15 cellular contexts compared by ENCODE assay signal in genomic region chr19:45592366-45592765, GRCh38. TPM values are rescaled to one million over a fixed set of nuclear protein-coding genes. Genes with fewer than 3 reads are reported as not detected.
"Had no signal": no experiment of that assay in that cellular context is flagged by ENCODE, and none has a peak within 500 bp of the region (broad histone marks: within the 10 kb centered on the region; RNA-seq: fewer than 3 reads in every experiment).

No MANE protein-coding gene starts in this region.

- H3K36me3 ChIP-seq: gastroesophageal sphincter, pancreas, vagina had no signal

- H3K4me1 Mint-ChIP-seq: activated B cell treated with CpG ODN at 0.5 μM for 24 hours had no signal

- H3K9me3 ChIP-seq: gastroesophageal sphincter, pancreas, vagina had no signal

- ATAC-seq: activated naive CD4-positive, alpha-beta T cell treated with anti-CD3 and anti-CD28 coated beads, Interleukin-2, amount 50 U/mL, for 72 hours; gastroesophageal sphincter; pancreas; stimulated activated naive CD8-positive, alpha-beta T cell treated with anti-CD3 and anti-CD28 coated beads, Interleukin-15, amount 100 ng/mL, for 72 hours; T-helper 17 cell had no signal

- H3K27ac Mint-ChIP-seq: activated B cell treated with CpG ODN at 0.5 μM for 24 hours; activated CD4-positive, alpha-beta T cell treated with anti-CD3 and anti-CD28 coated beads, Interleukin-2, amount 10 ng/mL, durations not matched to agents 7 days and 5 days; activated naive CD4-positive, alpha-beta T cell treated with anti-CD3 and anti-CD28 coated beads, Interleukin-2, amount 50 U/mL, for 72 hours; stimulated activated naive CD8-positive, alpha-beta T cell treated with anti-CD3 and anti-CD28 coated beads, Interleukin-15, amount 100 ng/mL, for 72 hours; T-helper 17 cell had no signal

- H3K27me3 ChIP-seq: vagina had no signal

- FAIRE-seq: keratinocyte, pancreas, TTC549 had no signal

- DNase-seq: activated B cell treated with CpG ODN at 0.5 μM for 24 hours; activated CD4-positive, alpha-beta T cell treated with anti-CD3 and anti-CD28 coated beads, Interleukin-2, amount 10 ng/mL, durations not matched to agents 7 days and 5 days; activated CD8-positive, alpha-beta memory T cell treated with anti-CD3 and anti-CD28 coated beads for 24 hours; activated effector memory CD4-positive, alpha-beta T cell treated with Interleukin-2 at 50 U/mL for 16 hours; pancreas; stimulated activated CD4-positive, alpha-beta T cell treated with anti-CD3 and anti-CD28 coated beads, Interleukin-4, amount 100 ng/mL, for 4 hours; stimulated activated naive CD8-positive, alpha-beta T cell treated with anti-CD3 and anti-CD28 coated beads, Interleukin-15, amount 100 ng/mL, for 72 hours; T-helper 17 cell had no signal

- H3K9me3 Mint-ChIP-seq: activated B cell treated with CpG ODN at 0.5 μM for 24 hours; activated CD4-positive, alpha-beta T cell treated with anti-CD3 and anti-CD28 coated beads, Interleukin-2, amount 10 ng/mL, durations not matched to agents 7 days and 5 days; activated naive CD4-positive, alpha-beta T cell treated with anti-CD3 and anti-CD28 coated beads, Interleukin-2, amount 50 U/mL, for 72 hours; neural crest cell had no signal

- H3K27ac ChIP-seq: gastroesophageal sphincter, pancreas, vagina had no signal

- H3K4me3 Mint-ChIP-seq: activated B cell treated with CpG ODN at 0.5 μM for 24 hours; activated CD4-positive, alpha-beta T cell treated with anti-CD3 and anti-CD28 coated beads, Interleukin-2, amount 10 ng/mL, durations not matched to agents 7 days and 5 days; neural crest cell; stimulated activated naive CD8-positive, alpha-beta T cell treated with anti-CD3 and anti-CD28 coated beads, Interleukin-15, amount 100 ng/mL, for 72 hours; T-helper 17 cell had no signal

- H3K4me1 ChIP-seq: pancreas, vagina had no signal

- H3K4me3 ChIP-seq: gastroesophageal sphincter, pancreas, vagina had no signal

RNA-seq across cellular contexts. Expression of gene GPR4, which starts 9.6 kb away (rescaled TPM):
- total RNA-seq: activated B cell treated with CpG ODN at 0.5 μM for 24 hours; activated CD4-positive, alpha-beta T cell treated with anti-CD3 and anti-CD28 coated beads, Interleukin-2, amount 10 ng/mL, durations not matched to agents 7 days and 5 days; chondrocyte; neural crest cell; T-helper 17 cell had no signal
- polyA plus RNA-seq: keratinocyte had no signal
